In genomic region chr19:4399871-4400768, GRCh38 we compare ENCODE assay signal across 8 cellular contexts. TPM values are rescaled to one million over a fixed set of nuclear protein-coding genes. Genes with fewer than 3 reads are reported as not detected.
DNase-seq lines count a peak whose midpoint lies in the region; ATAC-seq and TF ChIP-seq lines count a peak whose summit lies in the region.

TSS of gene SH3GL1 (minus strand) at chr19:4400547. CDS start at chr19:4400368, 179 bp downstream.

- TF ChIP-seq CTCF in lung (IDR thresholded peaks at IDR 0.05; ENCODE audit: control extremely low read depth, extremely low read depth): peak; percentile 99

- H3K27me3 ChIP-seq in CD4-positive, alpha-beta memory T cell (ENCODE audit: insufficient read depth, low read length): no peaks in the 10 kb centered on the region
- H3K27me3 ChIP-seq in ectodermal cell (ENCODE audit: control insufficient read depth, insufficient read depth, low read length, poor library complexity, severe bottlenecking) (no peaks in the 10 kb centered on the region), lung (ENCODE audit: control insufficient read depth, insufficient read depth) (no peaks in the 10 kb centered on the region)

- WGBS in ectodermal cell, 2 experiments: 0% methylated on average over 96 of the region's 96 CpGs
- 0 to 1% methylated on average over 53 to 96 of the region's 96 CpGs for WGBS in lung, 2 donors

- DNase-seq in CD4-positive, alpha-beta memory T cell: peak; percentile 89 to 95 (median 92)
- DNase-seq in HK-2 (ENCODE audit: unreplicated experiment): peak; percentile 91
- peak; percentile 91 for DNase-seq in NCI-H82 (lab: John Stamatoyannopoulos, UW)
- peak; percentile 94 for DNase-seq in activated CD4-positive, alpha-beta memory T cell treated with anti-CD3 and anti-CD28 coated beads, Interleukin-2, amount 10 ng/mL, durations not matched to agents 7 days and 5 days
- peak; percentile 94 for DNase-seq in lung (ENCODE audit: low spot score)
- peak; percentile 78 to 91 (median 90) for DNase-seq in stimulated activated CD4-positive, alpha-beta T cell treated with anti-CD3 and anti-CD28 coated beads, TNF-alpha, amount 100 ng/mL, for 4 hours (ENCODE audit: low read depth in 3 of 3)

- H3K36me3 ChIP-seq in CD4-positive, alpha-beta memory T cell (ENCODE audit: insufficient read depth, low read length): peaks cover 6% of the 10 kb centered on the region
- H3K36me3 ChIP-seq in ectodermal cell (ENCODE audit: control insufficient read depth, insufficient read depth, low read length) (no peaks in the 10 kb centered on the region), lung (ENCODE audit: control insufficient read depth in 2 of 2, insufficient read depth in 2 of 2, low read length in 2 of 2) (peaks cover 0 to 9% of the 10 kb centered on the region in 2 donors)

- H3K4me1 ChIP-seq in CD4-positive, alpha-beta memory T cell (ENCODE audit: insufficient read depth, low read length): peaks cover 54% of the 10 kb centered on the region
- H3K4me1 ChIP-seq in ectodermal cell (ENCODE audit: control insufficient read depth, insufficient read depth, low read length): peaks cover 28% of the 10 kb centered on the region
- peaks cover 3 to 17% of the 10 kb centered on the region in 2 donors for H3K4me1 ChIP-seq in lung (ENCODE audit: control insufficient read depth in 2 of 2, insufficient read depth in 2 of 2, low read length in 2 of 2)

- H3K27me3 Mint-ChIP-seq in CD4-positive, alpha-beta memory T cell: no peaks in the 10 kb centered on the region
- H3K27me3 Mint-ChIP-seq in activated CD4-positive, alpha-beta memory T cell treated with anti-CD3 and anti-CD28 coated beads, Interleukin-2, amount 10 ng/mL, durations not matched to agents 7 days and 5 days: no peaks in the 10 kb centered on the region

- peaks cover 0 to 2% (median 0%) of the 10 kb centered on the region in 8 donors for H3K9me3 Mint-ChIP-seq in CD4-positive, alpha-beta memory T cell
- H3K9me3 Mint-ChIP-seq in activated CD4-positive, alpha-beta memory T cell treated with anti-CD3 and anti-CD28 coated beads, Interleukin-2, amount 10 ng/mL, durations not matched to agents 7 days and 5 days: no peaks in the 10 kb centered on the region

- H3K27ac Mint-ChIP-seq in CD4-positive, alpha-beta memory T cell: peak within 1 kb of the TSS; percentile 96 to 100 (median 99)
- peak within 1 kb of the TSS; percentile 92 for H3K27ac Mint-ChIP-seq in activated CD4-positive, alpha-beta memory T cell treated with anti-CD3 and anti-CD28 coated beads, Interleukin-2, amount 10 ng/mL, durations not matched to agents 7 days and 5 days

- ATAC-seq in GM19452 (IDR thresholded peaks at IDR 0.05; ENCODE audit: unreplicated experiment): peak; percentile 60
- peak; percentile 77 for ATAC-seq in lung (ENCODE audit: insufficient read depth, low FRiP score)

- POLR2A ChIA-PET in CD4-positive, alpha-beta memory T cell (lab: Charles Lee; ENCODE audit: partially characterized antibody): interaction anchor here (0.6 to 2.9 kb wide), 17 partner anchors 9 to 153 kb away, joined by 3 to 85 read pairs (median 6); partner anchors contain the start of genes HDGFL2, MPND, STAP2 and YJU2
- POLR2A ChIA-PET in activated CD4-positive, alpha-beta memory T cell treated with anti-CD3 and anti-CD28 coated beads, Interleukin-2, amount 10 ng/mL, durations not matched to agents 7 days and 5 days (lab: Charles Lee): interaction anchor here (0.6 to 3.3 kb wide), 11 partner anchors 10 to 153 kb away, joined by 3 to 16 read pairs (median 5); partner anchors contain the start of genes MPND, UBXN6 and YJU2

- peak within 1 kb of the TSS; percentile 89 for H3K27ac ChIP-seq in CD4-positive, alpha-beta memory T cell (ENCODE audit: low read depth, low read length)
- no peak within 1 kb of the TSS for H3K27ac ChIP-seq in ectodermal cell (ENCODE audit: insufficient read depth, low read depth, low read length, poor library complexity, severe bottlenecking)
- peak within 1 kb of the TSS; percentile 96 to 97 for H3K27ac ChIP-seq in lung (ENCODE audit: low read depth in 1 of 2, low read length in 1 of 2)

- H3K4me1 Mint-ChIP-seq in CD4-positive, alpha-beta memory T cell: peaks cover 30 to 77% (median 58%) of the 10 kb centered on the region in 4 donors
- peaks cover 72% of the 10 kb centered on the region for H3K4me1 Mint-ChIP-seq in activated CD4-positive, alpha-beta memory T cell treated with anti-CD3 and anti-CD28 coated beads, Interleukin-2, amount 10 ng/mL, durations not matched to agents 7 days and 5 days

- peak within 1 kb of the TSS; percentile 82 to 94 (median 92) for H3K4me3 Mint-ChIP-seq in CD4-positive, alpha-beta memory T cell
- peak within 1 kb of the TSS; percentile 93 for H3K4me3 Mint-ChIP-seq in activated CD4-positive, alpha-beta memory T cell treated with anti-CD3 and anti-CD28 coated beads, Interleukin-2, amount 10 ng/mL, durations not matched to agents 7 days and 5 days

- intact Hi-C loops in CD4-positive, alpha-beta memory T cell (cut with micrococcal nuclease): loop anchor here (1.0 to 5.0 kb wide), 7 partner anchors 20 to 322 kb away; partner anchors contain the start of genes DPP9, MPND, TNFAIP8L1 and UBXN6

- H3K4me3 ChIP-seq in CD4-positive, alpha-beta memory T cell (ENCODE audit: low read length in 2 of 2): peak within 1 kb of the TSS; percentile 53 to 59
- H3K4me3 ChIP-seq in ectodermal cell (ENCODE audit: insufficient read depth, low read depth, low read length) (peak within 1 kb of the TSS; percentile 89), lung (peak within 1 kb of the TSS; percentile 84)

- CTCF ChIA-PET in CD4-positive, alpha-beta memory T cell (lab: Charles Lee; ENCODE audit: partially characterized antibody): interaction anchor here (0.6 to 3.0 kb wide), 17 partner anchors 9 to 153 kb away, joined by 3 to 25 read pairs (median 4); partner anchors contain the start of genes HDGFL2 and YJU2
- CTCF ChIA-PET in activated CD4-positive, alpha-beta memory T cell treated with anti-CD3 and anti-CD28 coated beads, Interleukin-2, amount 10 ng/mL, durations not matched to agents 7 days and 5 days (lab: Charles Lee): interaction anchor here (0.6 to 2.9 kb wide), 22 partner anchors 9 to 1428 kb away, joined by 3 to 36 read pairs (median 4); partner anchors contain the start of genes FEM1A, MPND, STAP2 and YJU2

- H3K36me3 Mint-ChIP-seq in CD4-positive, alpha-beta memory T cell: peaks cover 4 to 23% of the 10 kb centered on the region in 2 donors
- peaks cover 46% of the 10 kb centered on the region for H3K36me3 Mint-ChIP-seq in activated CD4-positive, alpha-beta memory T cell treated with anti-CD3 and anti-CD28 coated beads, Interleukin-2, amount 10 ng/mL, durations not matched to agents 7 days and 5 days (ENCODE audit: low read depth)

- no peaks in the 10 kb centered on the region for H3K9me3 ChIP-seq in CD4-positive, alpha-beta memory T cell (ENCODE audit: control insufficient read depth in 1 of 2, low read length in 2 of 2)
- H3K9me3 ChIP-seq in ectodermal cell (ENCODE audit: control insufficient read depth, low read length): no peaks in the 10 kb centered on the region
- no peaks in the 10 kb centered on the region for H3K9me3 ChIP-seq in lung (ENCODE audit: control insufficient read depth in 2 of 2, insufficient read depth in 1 of 2, low read length in 1 of 2)

RNA-seq across cellular contexts. Expression of gene SH3GL1, which starts in this region (rescaled TPM):
- total RNA-seq in CD4-positive, alpha-beta memory T cell: 10 to 100 TPM; 40.1 to 45.6 TPM
- 10 to 100 TPM; 19.7 to 28.2 TPM for polyA plus RNA-seq in CD4-positive, alpha-beta memory T cell
- total RNA-seq in activated CD4-positive, alpha-beta memory T cell treated with anti-CD3 and anti-CD28 coated beads, Interleukin-2, amount 10 ng/mL, durations not matched to agents 7 days and 5 days: 10 to 100 TPM; 62.1 to 64.0 TPM
- 98.9 TPM for polyA plus RNA-seq in ectodermal cell (2013, experiment 1 of 4)
- 94.5 TPM for polyA plus RNA-seq in ectodermal cell (2013, experiment 2 of 4)
- polyA plus RNA-seq in ectodermal cell (2013, experiment 3 of 4): 83.1 TPM
- polyA plus RNA-seq in ectodermal cell (2013, experiment 4 of 4): 89.3 TPM
- total RNA-seq in lung: 10 to 100 TPM; 30.6 to 68.6 TPM
- polyA plus RNA-seq in lung: 10 to 100 TPM; 53.1 to 65.4 TPM
